In the genomic region with DNA sequence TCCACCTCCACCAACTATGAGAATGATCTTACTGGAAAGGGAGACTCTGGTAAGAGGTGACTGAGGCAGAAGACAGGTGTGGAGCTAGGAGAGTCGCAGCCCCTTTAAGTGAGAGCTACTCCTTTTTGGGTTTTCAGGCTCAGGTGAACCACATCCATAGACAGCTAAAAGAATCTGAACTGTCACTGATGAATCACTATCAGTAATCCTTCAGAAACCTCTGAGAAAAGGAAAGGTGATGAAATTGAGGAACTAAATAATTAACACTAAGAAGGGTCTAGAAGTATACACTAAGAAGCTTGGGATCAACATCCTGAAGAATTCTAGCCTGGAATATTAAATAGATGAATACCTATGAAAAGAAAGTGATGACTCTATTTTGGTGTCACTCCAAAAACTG, we compare ENCODE assay signal across 15 cellular contexts.
DNase-seq lines count a peak whose midpoint lies in the region; ATAC-seq and TF ChIP-seq lines count a peak whose summit lies in the region.
"Had no signal": no experiment of that assay in that cellular context is flagged by ENCODE, and none has a peak within 500 bp of the region (broad histone marks: within the 10 kb centered on the region; RNA-seq: fewer than 3 reads in every experiment).

No MANE protein-coding gene starts in this region.

- H3K9me3 ChIP-seq in gastroesophageal sphincter (no peaks in the 10 kb centered on the region), parathyroid adenoma (ENCODE audit: control insufficient read depth, low read length) (no peaks in the 10 kb centered on the region), tibial nerve (no peaks in the 10 kb centered on the region)
- H3K9me3 ChIP-seq: ovary had no signal

- H3K4me1 ChIP-seq in gastroesophageal sphincter = peaks cover 50 to 98% (median 56%) of the 10 kb centered on the region in 3 donors
- H3K4me1 ChIP-seq in parathyroid adenoma = peaks cover 24% of the 10 kb centered on the region
- H3K4me1 ChIP-seq in tibial nerve = peaks cover 0 to 82% (median 54%) of the 10 kb centered on the region in 4 donors

- H3K27ac Mint-ChIP-seq in brain = peak overlapping the region in 4 of 5 experiments; percentile 85 to 95 (median 90)

- no peak for TF ChIP-seq POLR2A in gastroesophageal sphincter (IDR thresholded peaks at IDR 0.05)
- TF ChIP-seq POLR2A in tibial nerve (IDR thresholded peaks at IDR 0.05) = no peak

- H3K4me2 ChIP-seq in parathyroid adenoma (ENCODE audit: low read length) = no peak overlapping the region

- no peak overlapping the region for H3K4me3 ChIP-seq in gastroesophageal sphincter
- no peak overlapping the region for H3K4me3 ChIP-seq in parathyroid adenoma (ENCODE audit: low read depth, low read length)
- H3K4me3 ChIP-seq in tibial nerve = no peak overlapping the region
- H3K4me3 ChIP-seq: ovary had no signal

- H3K79me2 ChIP-seq in parathyroid adenoma = no peaks in the 10 kb centered on the region

- 88 to 100% methylated on average over 1 of the region's 1 CpG for WGBS in gastroesophageal sphincter (ENCODE audit: low coverage in 1 of 2), 2 donors
- 92 to 96% methylated on average over 1 of the region's 1 CpG for WGBS in tibial nerve, 2 donors

- H3K4me1 Mint-ChIP-seq in brain = peaks cover 92% of the 10 kb centered on the region

- H3K4me3 Mint-ChIP-seq in brain = no peak overlapping the region

- TF ChIP-seq CTCF in brain (conservative IDR thresholded peaks at IDR 0.05) = no peak
- TF ChIP-seq CTCF in gastroesophageal sphincter (IDR thresholded peaks at IDR 0.05) = no peak
- no peak for TF ChIP-seq CTCF in parathyroid adenoma (IDR thresholded peaks at IDR 0.05)
- no peak for TF ChIP-seq CTCF in tibial nerve (IDR thresholded peaks at IDR 0.05)

- H3K9ac ChIP-seq in parathyroid adenoma = no peak overlapping the region

- H2AFZ ChIP-seq in parathyroid adenoma = peak overlapping the region; percentile 7

- H3K27me3 Mint-ChIP-seq in brain = no peaks in the 10 kb centered on the region

- peak overlapping the region; percentile 84 to 100 (median 94) for H3K27ac ChIP-seq in gastroesophageal sphincter
- H3K27ac ChIP-seq in parathyroid adenoma = peak overlapping the region; percentile 84
- peak overlapping the region; percentile 72 to 92 (median 86) for H3K27ac ChIP-seq in tibial nerve
- H3K27ac ChIP-seq: ovary, VCaP had no signal

- no peak for DNase-seq in tibial nerve (ENCODE audit: low spot score in 2 of 2)
- no peak for DNase-seq in activated CD4-positive, alpha-beta T cell treated with anti-CD3 and anti-CD28 coated beads, Interleukin-2, amount 50 U/mL, for 4 hours
- DNase-seq: AML-193; GDM1; NCI-H2081 treated with DMSO at 0.1 percent for 48 hours; NCI-H69; ovary; stimulated activated CD4-positive, alpha-beta T cell treated with anti-CD3 and anti-CD28 coated beads, Interleukin-15, amount 100 ng/mL, for 24 hours; SW 1271 had no signal

- H3K36me3 Mint-ChIP-seq in brain = peaks cover 6% of the 10 kb centered on the region

- H3K36me3 ChIP-seq in gastroesophageal sphincter = no peaks in the 10 kb centered on the region
- H3K36me3 ChIP-seq in parathyroid adenoma (ENCODE audit: control insufficient read depth, insufficient read depth, low read length) = no peaks in the 10 kb centered on the region
- H3K36me3 ChIP-seq in tibial nerve = no peaks in the 10 kb centered on the region
- H3K36me3 ChIP-seq: ovary had no signal

- H3K27me3 ChIP-seq in gastroesophageal sphincter (no peaks in the 10 kb centered on the region), parathyroid adenoma (ENCODE audit: control insufficient read depth, insufficient read depth, low read length) (no peaks in the 10 kb centered on the region), tibial nerve (no peaks in the 10 kb centered on the region)
- H3K27me3 ChIP-seq: ovary had no signal

- TF ChIP-seq EP300 in gastroesophageal sphincter (IDR thresholded peaks at IDR 0.05) (no peak), tibial nerve (IDR thresholded peaks at IDR 0.05) (no peak)

- no peaks in the 10 kb centered on the region for H3K9me3 Mint-ChIP-seq in brain

- no peak for ATAC-seq in gastroesophageal sphincter
- ATAC-seq in HG03565 (IDR thresholded peaks at IDR 0.05; ENCODE audit: unreplicated experiment) = no peak
- no peak for ATAC-seq in GM18520 (IDR thresholded peaks at IDR 0.05; ENCODE audit: unreplicated experiment)
